Comparison of ENCODE assay signal across 12 cellular contexts in the genomic region with DNA sequence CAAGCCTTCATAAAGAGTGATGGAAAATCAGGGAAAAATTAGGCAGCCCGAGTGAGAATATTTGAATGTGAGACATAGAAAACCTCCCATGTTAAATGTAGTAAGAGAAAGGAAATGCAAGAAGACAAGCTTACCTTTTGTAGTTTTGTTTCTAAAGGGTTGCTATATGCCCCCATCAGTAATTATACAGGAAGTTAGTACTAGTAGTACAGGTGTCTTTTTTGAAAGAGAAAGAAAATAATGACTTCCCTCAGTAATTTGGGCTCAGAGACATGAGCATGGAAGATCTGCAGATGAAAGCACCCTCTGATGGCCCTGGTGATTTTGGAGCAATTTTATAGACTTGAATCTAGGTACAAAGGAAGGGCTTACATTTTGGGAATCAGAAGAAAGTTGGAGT.
A peak's percentile ranks its signal among the peaks of the same experiment; 100 is the strongest.
DNase-seq lines count a peak whose midpoint lies in the region; ATAC-seq and TF ChIP-seq lines count a peak whose summit lies in the region.
"Had no signal": no experiment of that assay in that cellular context is flagged by ENCODE, and none has a peak within 500 bp of the region (broad histone marks: within the 10 kb centered on the region; RNA-seq: fewer than 3 reads in every experiment).

No MANE protein-coding gene starts in this region.

- H3K27me3 ChIP-seq in upper lobe of left lung = no peaks in the 10 kb centered on the region

- TF ChIP-seq POLR2A in upper lobe of left lung (IDR thresholded peaks at IDR 0.05) = no peak

- peaks cover 0 to 10% (median 0%) of the 10 kb centered on the region in 4 donors for H3K36me3 ChIP-seq in upper lobe of left lung

- no peak for TF ChIP-seq EP300 in upper lobe of left lung (IDR thresholded peaks at IDR 0.05)

- no peak overlapping the region for H3K4me3 ChIP-seq in upper lobe of left lung
- H3K4me3 ChIP-seq in coronary artery = no peak overlapping the region

- H3K9me3 Mint-ChIP-seq in activated naive CD8-positive, alpha-beta T cell treated with anti-CD3 and anti-CD28 coated beads, Interleukin-2, amount 10 ng/mL, durations not matched to agents 7 days and 5 days = peaks cover 2% of the 10 kb centered on the region
- peaks cover 8% of the 10 kb centered on the region for H3K9me3 Mint-ChIP-seq in activated CD4-positive, alpha-beta T cell treated with anti-CD3 and anti-CD28 coated beads, Interleukin-2, amount 10 ng/mL, durations not matched to agents 24 days and 14 days

- H3K4me1 ChIP-seq in upper lobe of left lung = no peaks in the 10 kb centered on the region
- H3K4me1 ChIP-seq: Caco-2 had no signal

- WGBS in upper lobe of left lung, 2 donors = 81 to 96% methylated on average over 1 of the region's 1 CpG

- H3K4me1 Mint-ChIP-seq in activated naive CD8-positive, alpha-beta T cell treated with anti-CD3 and anti-CD28 coated beads, Interleukin-2, amount 10 ng/mL, durations not matched to agents 7 days and 5 days = peaks cover 8% of the 10 kb centered on the region
- H3K4me1 Mint-ChIP-seq in activated CD4-positive, alpha-beta T cell treated with anti-CD3 and anti-CD28 coated beads, Interleukin-2, amount 10 ng/mL, durations not matched to agents 24 days and 14 days = peaks cover 7% of the 10 kb centered on the region

- H3K4me3 Mint-ChIP-seq in activated naive CD8-positive, alpha-beta T cell treated with anti-CD3 and anti-CD28 coated beads, Interleukin-2, amount 10 ng/mL, durations not matched to agents 7 days and 5 days = peak overlapping the region; percentile 53
- H3K4me3 Mint-ChIP-seq in activated CD4-positive, alpha-beta T cell treated with anti-CD3 and anti-CD28 coated beads, Interleukin-2, amount 10 ng/mL, durations not matched to agents 24 days and 14 days = no peak overlapping the region

- ATAC-seq in GM18519 (IDR thresholded peaks at IDR 0.05; ENCODE audit: low FRiP score, unreplicated experiment) = peak; percentile 76
- ATAC-seq in GM21515 (IDR thresholded peaks at IDR 0.05; ENCODE audit: unreplicated experiment) = peak; percentile 77
- peak; percentile 72 for ATAC-seq in HG03097 (IDR thresholded peaks at IDR 0.05; ENCODE audit: low FRiP score, unreplicated experiment)
- ATAC-seq in activated naive CD8-positive, alpha-beta T cell treated with anti-CD3 and anti-CD28 coated beads, Interleukin-2, amount 10 ng/mL, durations not matched to agents 7 days and 5 days (ENCODE audit: low read depth) = peak; percentile 63
- no peak for ATAC-seq in upper lobe of left lung (ENCODE audit: low FRiP score in 2 of 2)

- peak overlapping the region; percentile 32 for H3K27ac Mint-ChIP-seq in activated naive CD8-positive, alpha-beta T cell treated with anti-CD3 and anti-CD28 coated beads, Interleukin-2, amount 10 ng/mL, durations not matched to agents 7 days and 5 days
- H3K27ac Mint-ChIP-seq in activated CD4-positive, alpha-beta T cell treated with anti-CD3 and anti-CD28 coated beads, Interleukin-2, amount 10 ng/mL, durations not matched to agents 24 days and 14 days = no peak overlapping the region

- H3K27ac ChIP-seq in upper lobe of left lung (no peak overlapping the region), coronary artery (no peak overlapping the region)

- H3K9me3 ChIP-seq in upper lobe of left lung = no peaks in the 10 kb centered on the region
- H3K9me3 ChIP-seq: Caco-2 had no signal

- no peak for DNase-seq in activated naive CD8-positive, alpha-beta T cell treated with anti-CD3 and anti-CD28 coated beads, Interleukin-2, amount 10 ng/mL, durations not matched to agents 7 days and 5 days
- DNase-seq in iPS-NIHi11 (ENCODE audit: low spot score) (no peak), upper lobe of left lung (no peak), coronary artery (ENCODE audit: low spot score) (no peak)
- DNase-seq in activated CD4-positive, alpha-beta T cell treated with anti-CD3 and anti-CD28 coated beads, Interleukin-2, amount 10 ng/mL, durations not matched to agents 24 days and 14 days = no peak
- DNase-seq: activated CD4-positive, alpha-beta T cell treated with anti-CD3 and anti-CD28 coated beads for 4 hours; Caco-2; midbrain; NCI-H2029 had no signal

- H3K27me3 Mint-ChIP-seq in activated naive CD8-positive, alpha-beta T cell treated with anti-CD3 and anti-CD28 coated beads, Interleukin-2, amount 10 ng/mL, durations not matched to agents 7 days and 5 days = no peaks in the 10 kb centered on the region
- H3K27me3 Mint-ChIP-seq in activated CD4-positive, alpha-beta T cell treated with anti-CD3 and anti-CD28 coated beads, Interleukin-2, amount 10 ng/mL, durations not matched to agents 24 days and 14 days = no peaks in the 10 kb centered on the region

- TF ChIP-seq CTCF in upper lobe of left lung (IDR thresholded peaks at IDR 0.05) (no peak), coronary artery (IDR thresholded peaks at IDR 0.05) (no peak)

- H3K36me3 Mint-ChIP-seq in activated naive CD8-positive, alpha-beta T cell treated with anti-CD3 and anti-CD28 coated beads, Interleukin-2, amount 10 ng/mL, durations not matched to agents 7 days and 5 days = peaks cover 34% of the 10 kb centered on the region
- H3K36me3 Mint-ChIP-seq in activated CD4-positive, alpha-beta T cell treated with anti-CD3 and anti-CD28 coated beads, Interleukin-2, amount 10 ng/mL, durations not matched to agents 24 days and 14 days (ENCODE audit: low read depth) = peaks cover 19% of the 10 kb centered on the region

- POLR2A ChIA-PET in activated naive CD8-positive, alpha-beta T cell treated with anti-CD3 and anti-CD28 coated beads, Interleukin-2, amount 10 ng/mL, durations not matched to agents 7 days and 5 days (lab: Charles Lee) = no interaction called here

- intact Hi-C loops in activated CD4-positive, alpha-beta T cell treated with anti-CD3 and anti-CD28 coated beads, Interleukin-2, amount 10 ng/mL, durations not matched to agents 24 days and 14 days (cut with micrococcal nuclease) = no loop called here

Comparison
In these comparisons a context has a peak if more than half of its experiments do, and no peak if none do; other contexts are left out.
1. ATAC-seq: peak in GM18519 (single experiment), GM21515 (single experiment), HG03097 (single experiment) and activated naive CD8-positive, alpha-beta T cell treated with anti-CD3 and anti-CD28 coated beads, Interleukin-2, amount 10 ng/mL, durations not matched to agents 7 days and 5 days (single experiment); none in upper lobe of left lung (0 of 2).